21 cellular contexts compared by ENCODE assay signal in the genomic region with DNA sequence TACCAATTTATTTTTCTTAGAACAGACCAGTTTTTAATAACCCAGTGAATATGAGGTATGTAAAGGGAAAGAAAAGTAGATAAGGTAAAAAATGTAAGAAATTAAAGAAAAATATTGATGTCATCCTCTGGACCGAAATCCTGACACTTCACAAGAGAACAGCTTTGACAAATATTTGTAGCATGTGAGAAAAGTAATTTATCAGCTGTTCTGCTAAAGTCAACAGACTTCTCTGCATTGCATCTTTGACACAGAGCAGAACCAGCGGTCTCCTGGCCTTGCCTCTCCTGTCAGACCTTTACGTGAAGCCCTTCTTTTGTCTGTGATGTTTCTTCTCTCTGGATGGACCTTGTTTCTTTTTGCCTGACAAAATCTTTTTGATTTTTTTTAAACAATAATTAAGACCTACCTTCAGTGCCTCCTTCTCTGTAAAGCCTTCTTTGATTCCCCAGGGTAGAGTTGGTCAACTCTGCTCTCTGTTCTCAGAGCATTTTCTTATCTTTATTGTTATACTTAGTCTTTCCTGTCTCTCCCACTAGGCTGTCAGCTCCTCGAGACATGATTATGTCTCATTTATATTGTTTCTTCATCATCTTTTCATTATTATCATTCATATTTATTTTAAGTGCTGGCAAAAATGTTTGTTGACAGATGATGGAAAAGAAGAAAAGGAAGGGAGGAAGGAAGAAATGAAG. TPM values are rescaled to one million over a fixed set of nuclear protein-coding genes. Genes with fewer than 3 reads are reported as not detected.
A peak's percentile ranks its signal among the peaks of the same experiment; 100 is the strongest.
DNase-seq lines count a peak whose midpoint lies in the region; FAIRE-seq and TF ChIP-seq lines count a peak whose summit lies in the region.
"Had no signal": no experiment of that assay in that cellular context is flagged by ENCODE, and none has a peak within 500 bp of the region (broad histone marks: within the 10 kb centered on the region; RNA-seq: fewer than 3 reads in every experiment).

No MANE protein-coding gene starts in this region.

- DNase-seq in EH (ENCODE audit: low read depth): peak; percentile 51
- peak; percentile 2 for DNase-seq in adipocyte (ENCODE audit: low read depth)
- no peak for DNase-seq in smooth muscle cell (lab: John Stamatoyannopoulos, UW; ENCODE audit: unreplicated experiment)
- no peak for DNase-seq in DMS 273 treated with DMSO at 0.1 percent for 48 hours (lab: John Stamatoyannopoulos, UW)
- DNase-seq in DMS79 (lab: John Stamatoyannopoulos, UW): no peak
- DNase-seq in GM13977 (ENCODE audit: low spot score): no peak
- DNase-seq in OCI-M1 (lab: John Stamatoyannopoulos, UW): no peak
- DNase-seq: C1 segment of cervical spinal cord, DMS153, GM23248, MV-4-11, NCI-H1436 treated with DMSO at 0.1 percent for 48 hours, NCI-H2081 treated with DMSO at 0.1 percent for 48 hours, NCI-H2227 treated with DMSO at 0.1 percent for 48 hours, NCI-H526 had no signal

- no peaks in the 10 kb centered on the region for H3K9me3 ChIP-seq in adipocyte (ENCODE audit: control insufficient read depth, low read length)
- no peaks in the 10 kb centered on the region for H3K9me3 ChIP-seq in smooth muscle cell (replicated peaks; ENCODE audit: low read depth)
- H3K9me3 ChIP-seq: SJSA1 had no signal

- H4K20me1 ChIP-seq in smooth muscle cell (ENCODE audit: low read depth): no peaks in the 10 kb centered on the region

- peak; percentile 21 for FAIRE-seq in islet of Langerhans (lab: Jason Lieb, UNC)
- FAIRE-seq: GM18507 had no signal

- no peaks in the 10 kb centered on the region for H3F3A ChIP-seq in smooth muscle cell (ENCODE audit: low read depth)

- H3K36me3 ChIP-seq in adipocyte (ENCODE audit: control insufficient read depth, insufficient read depth, low read length, severe bottlenecking) (no peaks in the 10 kb centered on the region), smooth muscle cell (ENCODE audit: low read depth) (no peaks in the 10 kb centered on the region)
- H3K36me3 ChIP-seq: SJSA1 had no signal

- H3K4me3 ChIP-seq in adipocyte (ENCODE audit: low read length): no peak overlapping the region
- no peak overlapping the region for H3K4me3 ChIP-seq in smooth muscle cell
- H3K4me3 ChIP-seq: GM23248, SJSA1 had no signal

- in situ Hi-C loops in GM13977 (cut with MboI; ENCODE audit: low pct_unique_long_range_greater_than_20kb, low sequenced_read_pairs, unreplicated experiment): no loop called here

- 25% methylated on average over 4 of the region's 4 CpGs for WGBS in smooth muscle cell (ENCODE audit: low lambda C conversion rate)

- H3K79me2 ChIP-seq in smooth muscle cell (ENCODE audit: low read depth): no peaks in the 10 kb centered on the region

- H3K4me1 ChIP-seq in adipocyte (ENCODE audit: control insufficient read depth, insufficient read depth, low read length): peaks cover 24% of the 10 kb centered on the region
- H3K4me1 ChIP-seq in smooth muscle cell (ENCODE audit: low read depth): no peaks in the 10 kb centered on the region
- H3K4me1 ChIP-seq: SJSA1 had no signal

- no peak overlapping the region for H3K9ac ChIP-seq in adipocyte (ENCODE audit: low read length)
- no peak overlapping the region for H3K9ac ChIP-seq in smooth muscle cell (ENCODE audit: low read depth)
- H3K9ac ChIP-seq: GM23248 had no signal

- peak overlapping the region; percentile 37 for H3K4me2 ChIP-seq in smooth muscle cell

- no peak overlapping the region for H3K27ac ChIP-seq in smooth muscle cell (ENCODE audit: low read depth)
- H3K27ac ChIP-seq: GM23248, SJSA1 had no signal

- peak overlapping the region; percentile 22 for H2AFZ ChIP-seq in smooth muscle cell (ENCODE audit: low read depth)
- H2AFZ ChIP-seq: GM23248 had no signal

- H3K27me3 ChIP-seq in adipocyte (replicated peaks; ENCODE audit: control insufficient read depth, insufficient read depth, low read length) (no peaks in the 10 kb centered on the region), smooth muscle cell (ENCODE audit: low read depth) (no peaks in the 10 kb centered on the region)

- TF ChIP-seq CTCF in smooth muscle cell (IDR thresholded peaks at IDR 0.05; ENCODE audit: borderline replicate concordance, insufficient read depth, poor library complexity, severe bottlenecking): no peak
- TF ChIP-seq CTCF in GM13977 (IDR thresholded peaks at IDR 0.05; ENCODE audit: extremely low read depth, insufficient read depth, missing control alignments): no peak

RNA-seq across cellular contexts. Expression of a gene that starts 35.4 kb away (rescaled TPM):
- total RNA-seq in smooth muscle cell: 35.8 and 50.6 TPM in 2 replicates
- polyA plus RNA-seq in smooth muscle cell: 6.2 and 16.0 TPM in 2 replicates
- total RNA-seq: HT-29, OCI-LY7 had no signal
- polyA plus RNA-seq: IgD-negative memory B cell had no signal

Comparison
In these comparisons a context has a peak if more than half of its experiments do, and no peak if none do; other contexts are left out.
1. DNase-seq: peak in EH (single experiment) and adipocyte (single experiment); none in smooth muscle cell (single experiment), DMS 273 treated with DMSO at 0.1 percent for 48 hours (single experiment), DMS79 (single experiment), GM13977 (single experiment) and OCI-M1 (single experiment).